Comparison of ENCODE assay signal across 18 cellular contexts in genomic region chr7:106276513-106276912, GRCh38. TPM values are rescaled to one million over a fixed set of nuclear protein-coding genes. Genes with fewer than 3 reads are reported as not detected.
DNase-seq lines count a peak whose midpoint lies in the region; ATAC-seq, FAIRE-seq and TF ChIP-seq lines count a peak whose summit lies in the region.
"Had no signal": no experiment of that assay in that cellular context is flagged by ENCODE, and none has a peak within 500 bp of the region (broad histone marks: within the 10 kb centered on the region; RNA-seq: fewer than 3 reads in every experiment).

No MANE protein-coding gene starts in this region.

- ATAC-seq in activated naive CD8-positive, alpha-beta T cell treated with anti-CD3 and anti-CD28 coated beads, Interleukin-2, amount 50 U/mL, for 24 hours = no peak
- ATAC-seq in HG02642 (IDR thresholded peaks at IDR 0.05; ENCODE audit: poor library complexity, unreplicated experiment) (no peak), HG02763 (IDR thresholded peaks at IDR 0.05; ENCODE audit: unreplicated experiment) (no peak)
- ATAC-seq: GM12878, HCT116 had no signal

- peaks cover 62% of the 10 kb centered on the region for H3K4me1 Mint-ChIP-seq in activated T-cell treated with anti-CD3 and anti-CD28 coated beads, Interleukin-2, amount 50 U/mL, for 24 hours (ENCODE audit: low read depth)
- peaks cover 66% of the 10 kb centered on the region for H3K4me1 Mint-ChIP-seq in activated naive CD8-positive, alpha-beta T cell treated with anti-CD3 and anti-CD28 coated beads, Interleukin-2, amount 50 U/mL, for 24 hours
- peaks cover 53% of the 10 kb centered on the region for H3K4me1 Mint-ChIP-seq in activated naive CD8-positive, alpha-beta T cell treated with anti-CD3 and anti-CD28 coated beads for 36 hours

- H3K79me2 ChIP-seq in Karpas-422 (ENCODE audit: low read length) = peaks cover 88% of the 10 kb centered on the region

- H3K9me3 ChIP-seq in Karpas-422 (ENCODE audit: low read length) = no peaks in the 10 kb centered on the region
- no peaks in the 10 kb centered on the region for H3K9me3 ChIP-seq in kidney (ENCODE audit: control insufficient read depth in 1 of 2, low read length in 2 of 2)

- H2AFZ ChIP-seq in Karpas-422 (ENCODE audit: low read length) = no peak overlapping the region
- H2AFZ ChIP-seq: GM23248 had no signal

- no peaks in the 10 kb centered on the region for H3K9me2 ChIP-seq in Karpas-422 (replicated peaks; ENCODE audit: insufficient read depth, low read length)

- H3K27me3 Mint-ChIP-seq in activated T-cell treated with anti-CD3 and anti-CD28 coated beads, Interleukin-2, amount 50 U/mL, for 24 hours = no peaks in the 10 kb centered on the region
- H3K27me3 Mint-ChIP-seq in activated naive CD8-positive, alpha-beta T cell treated with anti-CD3 and anti-CD28 coated beads, Interleukin-2, amount 50 U/mL, for 24 hours = no peaks in the 10 kb centered on the region
- H3K27me3 Mint-ChIP-seq in activated naive CD8-positive, alpha-beta T cell treated with anti-CD3 and anti-CD28 coated beads for 36 hours = no peaks in the 10 kb centered on the region
- H3K27me3 Mint-ChIP-seq: B cell; CD4-positive, alpha-beta T cell had no signal

- intact Hi-C loops in kidney (cut with DNase I) = no loop called here

- peak overlapping the region; percentile 61 for H3K4me3 Mint-ChIP-seq in activated T-cell treated with anti-CD3 and anti-CD28 coated beads, Interleukin-2, amount 50 U/mL, for 24 hours
- H3K4me3 Mint-ChIP-seq in activated naive CD8-positive, alpha-beta T cell treated with anti-CD3 and anti-CD28 coated beads, Interleukin-2, amount 50 U/mL, for 24 hours = peak overlapping the region; percentile 52
- no peak overlapping the region for H3K4me3 Mint-ChIP-seq in activated naive CD8-positive, alpha-beta T cell treated with anti-CD3 and anti-CD28 coated beads for 36 hours
- H3K4me3 Mint-ChIP-seq: B cell; CD4-positive, alpha-beta T cell had no signal

- no peak overlapping the region for H3K4me3 ChIP-seq in Karpas-422 (ENCODE audit: low read length)
- H3K4me3 ChIP-seq in kidney (ENCODE audit: low read length in 2 of 2) = no peak overlapping the region
- H3K4me3 ChIP-seq: GM12878, GM23248 had no signal

- FAIRE-seq in kidney (lab: Jason Lieb, UNC) = no peak
- FAIRE-seq: A204.1, GM12878, GM18507, H54 had no signal

- peaks cover 99% of the 10 kb centered on the region for H3K36me3 Mint-ChIP-seq in activated T-cell treated with anti-CD3 and anti-CD28 coated beads, Interleukin-2, amount 50 U/mL, for 24 hours (ENCODE audit: low read depth)
- H3K36me3 Mint-ChIP-seq in activated naive CD8-positive, alpha-beta T cell treated with anti-CD3 and anti-CD28 coated beads, Interleukin-2, amount 50 U/mL, for 24 hours (ENCODE audit: low read depth) = peaks cover 92% of the 10 kb centered on the region
- peaks cover 80% of the 10 kb centered on the region for H3K36me3 Mint-ChIP-seq in activated naive CD8-positive, alpha-beta T cell treated with anti-CD3 and anti-CD28 coated beads for 36 hours

- H3K9me3 Mint-ChIP-seq in activated T-cell treated with anti-CD3 and anti-CD28 coated beads, Interleukin-2, amount 50 U/mL, for 24 hours = no peaks in the 10 kb centered on the region
- H3K9me3 Mint-ChIP-seq in activated naive CD8-positive, alpha-beta T cell treated with anti-CD3 and anti-CD28 coated beads, Interleukin-2, amount 50 U/mL, for 24 hours = no peaks in the 10 kb centered on the region
- peaks cover 1% of the 10 kb centered on the region for H3K9me3 Mint-ChIP-seq in activated naive CD8-positive, alpha-beta T cell treated with anti-CD3 and anti-CD28 coated beads for 36 hours
- H3K9me3 Mint-ChIP-seq: CD4-positive, alpha-beta T cell had no signal

- H3K27ac Mint-ChIP-seq in activated T-cell treated with anti-CD3 and anti-CD28 coated beads, Interleukin-2, amount 50 U/mL, for 24 hours = peak overlapping the region; percentile 81
- peak overlapping the region; percentile 67 for H3K27ac Mint-ChIP-seq in activated naive CD8-positive, alpha-beta T cell treated with anti-CD3 and anti-CD28 coated beads, Interleukin-2, amount 50 U/mL, for 24 hours
- no peak overlapping the region for H3K27ac Mint-ChIP-seq in activated naive CD8-positive, alpha-beta T cell treated with anti-CD3 and anti-CD28 coated beads for 36 hours
- H3K27ac Mint-ChIP-seq: B cell; CD4-positive, alpha-beta T cell had no signal

- no peak for DNase-seq in activated T-cell treated with anti-CD3 and anti-CD28 coated beads, Interleukin-2, amount 50 U/mL, for 24 hours
- DNase-seq in activated T-cell treated with anti-CD3 and anti-CD28 coated beads for 4 hours = no peak
- DNase-seq in activated naive CD8-positive, alpha-beta T cell treated with anti-CD3 and anti-CD28 coated beads, Interleukin-2, amount 50 U/mL, for 24 hours = no peak
- no peak for DNase-seq in activated naive CD8-positive, alpha-beta T cell treated with anti-CD3 and anti-CD28 coated beads for 36 hours
- DNase-seq in Karpas-422 = peak; percentile 17
- peak; percentile 22 for DNase-seq in kidney
- DNase-seq: C1 segment of cervical spinal cord; CD4-positive, alpha-beta T cell; DMS79; GM23248 had no signal

- H3K9ac ChIP-seq in Karpas-422 (ENCODE audit: low read length) = no peak overlapping the region
- H3K9ac ChIP-seq in kidney (ENCODE audit: low read length in 2 of 2) = no peak overlapping the region
- H3K9ac ChIP-seq: GM23248 had no signal

- H3K36me3 ChIP-seq in Karpas-422 (ENCODE audit: insufficient read depth, low read length) (peaks cover 63% of the 10 kb centered on the region), kidney (ENCODE audit: control insufficient read depth in 1 of 2, insufficient read depth in 2 of 2, low read length in 2 of 2) (peaks cover 3 to 14% of the 10 kb centered on the region in 2 donors)

- TF ChIP-seq CTCF in kidney (IDR thresholded peaks at IDR 0.05; ENCODE audit: borderline replicate concordance, extremely low read depth, insufficient read depth) = no peak

- H3K4me1 ChIP-seq in Karpas-422 (ENCODE audit: low read length) = peaks cover 40% of the 10 kb centered on the region
- H3K4me1 ChIP-seq in kidney (ENCODE audit: control insufficient read depth in 1 of 2, insufficient read depth in 1 of 2, low read depth in 1 of 2, low read length in 2 of 2) = no peaks in the 10 kb centered on the region

- H3K27me3 ChIP-seq in Karpas-422 (ENCODE audit: low read length) = no peaks in the 10 kb centered on the region

- no peak overlapping the region for H3K4me2 ChIP-seq in Karpas-422 (ENCODE audit: low read depth, low read length, poor library complexity, severe bottlenecking)

- H4K20me1 ChIP-seq in Karpas-422 (ENCODE audit: insufficient read depth, low read depth, low read length) = 0 out of 2 replicates have a peak, but pooled peaks cover 4% of the 10 kb centered on the region

- no peak overlapping the region for H3K27ac ChIP-seq in Karpas-422 (ENCODE audit: low read length)
- no peak overlapping the region for H3K27ac ChIP-seq in kidney (ENCODE audit: low read depth in 2 of 2, low read length in 2 of 2)
- H3K27ac ChIP-seq: GM23248 had no signal

RNA-seq across cellular contexts. Expression of gene NAMPT, which starts 8.3 kb away (rescaled TPM):
- total RNA-seq in activated naive CD8-positive, alpha-beta T cell treated with anti-CD3 and anti-CD28 coated beads for 36 hours = 100 to 1,000 TPM; 590 to 613 TPM
- total RNA-seq in Karpas-422 (2014; rRNA removed; shearing (Covaris generic); ENCODE audit: low replicate concordance) = 49.2 and 87.4 TPM in 2 replicates
- 217 TPM for total RNA-seq in kidney
- polyA plus RNA-seq in kidney (ENCODE audit: insufficient read depth, low read depth, low replicate concordance) = 16.5 TPM

Comparison
In these comparisons a context has a peak if more than half of its experiments do, and no peak if none do; other contexts are left out.
1. DNase-seq: peak in Karpas-422 (single experiment) and kidney (single experiment); none in activated T-cell treated with anti-CD3 and anti-CD28 coated beads, Interleukin-2, amount 50 U/mL, for 24 hours (single experiment), activated T-cell treated with anti-CD3 and anti-CD28 coated beads for 4 hours (single experiment), activated naive CD8-positive, alpha-beta T cell treated with anti-CD3 and anti-CD28 coated beads, Interleukin-2, amount 50 U/mL, for 24 hours (single experiment) and activated naive CD8-positive, alpha-beta T cell treated with anti-CD3 and anti-CD28 coated beads for 36 hours (single experiment).